ENCODE assay signal across 20 cellular contexts in genomic region chr22:29550005-29550404, GRCh38.
"Had no signal": no experiment of that assay in that cellular context is flagged by ENCODE, and none has a peak within 500 bp of the region (broad histone marks: within the 10 kb centered on the region; RNA-seq: fewer than 3 reads in every experiment).

No MANE protein-coding gene starts in this region.

- H3K27me3 ChIP-seq: dorsolateral prefrontal cortex, esophagus muscularis mucosa, gastrocnemius medialis, heart right ventricle, sigmoid colon had no signal

- H3K9me3 ChIP-seq: esophagus muscularis mucosa, gastrocnemius medialis, heart right ventricle, sigmoid colon had no signal

- ATAC-seq: gastrocnemius medialis; heart right ventricle; left lobe of liver; naive thymus-derived CD8-positive, alpha-beta T cell had no signal

- H3K4me3 ChIP-seq: dorsolateral prefrontal cortex, esophagus muscularis mucosa, gastrocnemius medialis, heart right ventricle, sigmoid colon, skin epidermis had no signal

- FAIRE-seq: endometrium had no signal

- H3K9me3 Mint-ChIP-seq: naive thymus-derived CD8-positive, alpha-beta T cell had no signal

- DNase-seq: cortex of kidney; dorsolateral prefrontal cortex; effector CD8-positive, alpha-beta T cell; gastrocnemius medialis; heart right ventricle; hypothalamus; islet precursor cell; mammary epithelial cell; naive thymus-derived CD8-positive, alpha-beta T cell; posterior cingulate gyrus; sigmoid colon; stimulated activated CD4-positive, alpha-beta T cell treated with anti-CD3 and anti-CD28 coated beads, Interleukin-2, amount 100 ng/mL, for 24 hours; stimulated activated CD4-positive, alpha-beta T cell treated with anti-CD3 and anti-CD28 coated beads, Interleukin-4, amount 100 ng/mL, for 4 hours; stimulated activated naive CD4-positive, alpha-beta T cell; trophoblast cell had no signal

- H3K27ac ChIP-seq: dorsolateral prefrontal cortex, epithelial cell of prostate, esophagus muscularis mucosa, gastrocnemius medialis, heart right ventricle, sigmoid colon, skin epidermis had no signal
